Comparison of ENCODE assay signal across 20 cellular contexts in the genomic region with DNA sequence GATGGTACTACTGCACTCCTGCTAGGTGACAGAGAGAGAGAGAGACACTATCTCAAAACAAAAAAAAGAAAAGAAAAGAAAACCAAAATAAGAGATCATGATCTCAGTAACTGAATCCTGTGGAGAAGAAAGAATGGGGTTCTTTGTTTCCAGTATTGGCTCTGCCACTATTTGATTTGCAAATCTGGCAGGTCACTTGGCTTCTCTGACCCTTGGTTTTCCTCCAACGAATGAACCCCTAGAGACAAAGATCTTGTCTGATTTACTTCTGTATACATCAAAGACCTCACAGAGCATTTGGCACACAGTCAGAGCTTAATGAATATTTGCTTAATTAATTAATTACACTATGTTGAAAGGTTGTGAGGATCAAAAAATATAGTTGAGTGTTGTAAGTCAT.
"Had no signal": no experiment of that assay in that cellular context is flagged by ENCODE, and none has a peak within 500 bp of the region (broad histone marks: within the 10 kb centered on the region; RNA-seq: fewer than 3 reads in every experiment).

No MANE protein-coding gene starts in this region.

- ATAC-seq: activated CD8-positive, alpha-beta T cell treated with anti-CD3 and anti-CD28 coated beads, Interleukin-2, amount 10 ng/mL, durations not matched to agents 7 days and 5 days; pancreas; right lobe of liver; stimulated activated effector memory CD8-positive, alpha-beta T cell treated with anti-CD3 and anti-CD28 coated beads, Interleukin-12 subunit alpha, Interleukin-12 subunit beta, amount 100 ng/mL, for 72 hours; T-cell had no signal

- DNase-seq: activated CD4-positive, alpha-beta T cell treated with anti-CD3 and anti-CD28 coated beads for 1 hour; activated CD4-positive, alpha-beta T cell treated with anti-CD3 and anti-CD28 coated beads, Interleukin-2, amount 50 U/mL, for 1 hour; activated CD8-positive, alpha-beta T cell treated with anti-CD3 and anti-CD28 coated beads, Interleukin-2, amount 10 ng/mL, durations not matched to agents 7 days and 5 days; activated gamma-delta T cell; cortex of kidney; left ventricle myocardium inferior; mammary epithelial cell; nephron progenitor cell; pancreas; right lobe of liver; stimulated activated CD4-positive, alpha-beta T cell treated with anti-CD3 and anti-CD28 coated beads, Interleukin-1b, Interleukin-23, amount 100 ng/mL, for 48 hours; stomach; T-cell; WERI-Rb-1 had no signal

- H3K27ac ChIP-seq: ascending aorta, epithelial cell of prostate, left ventricle myocardium inferior, pancreas, right lobe of liver, skin epidermis, stomach, thoracic aorta, vagina had no signal
